Comparison of ENCODE assay signal across 1 cellular context in genomic region chr15:47196057-47196456, GRCh38.
TF ChIP-seq lines count a peak whose summit lies in the region.

No MANE protein-coding gene starts in this region.

TF ChIP-seq in SK-N-SH, 30 proteins besides CTCF, POLR2A, EP300 and RAD21 (continued from another document):
- TF ChIP-seq ZBTB33 (IDR thresholded peaks at IDR 0.05; ENCODE audit: borderline replicate concordance, low read depth): no peak
- TF ChIP-seq USF1 (IDR thresholded peaks at IDR 0.05; ENCODE audit: borderline replicate concordance, low read depth): no peak
